ENCODE assay signal across 17 cellular contexts in genomic region chr4:106264331-106264728, GRCh38. TPM values are rescaled to one million over a fixed set of nuclear protein-coding genes. Genes with fewer than 3 reads are reported as not detected.
DNase-seq lines count a peak whose midpoint lies in the region; ATAC-seq, FAIRE-seq and TF ChIP-seq lines count a peak whose summit lies in the region.
"Had no signal": no experiment of that assay in that cellular context is flagged by ENCODE, and none has a peak within 500 bp of the region (broad histone marks: within the 10 kb centered on the region; RNA-seq: fewer than 3 reads in every experiment).

No MANE protein-coding gene starts in this region.

- no peak overlapping the region for H4K12ac ChIP-seq in trophoblast cell (ENCODE audit: low read depth, low read length)

- H3K4me2 ChIP-seq in trophoblast cell (ENCODE audit: low read length): no peak overlapping the region

- no peak overlapping the region for H2BK12ac ChIP-seq in trophoblast cell (ENCODE audit: low read length)

- no peak for TF ChIP-seq CTCF in testis (IDR thresholded peaks at IDR 0.05)

- no peak for TF ChIP-seq POLR2A in testis (IDR thresholded peaks at IDR 0.05)

- no peak overlapping the region for H4K8ac ChIP-seq in trophoblast cell (ENCODE audit: low read depth, low read length)

- peak in 2 of 3 experiments; percentile 3 to 51 for DNase-seq in NCI-H1417 (lab: John Stamatoyannopoulos, UW)
- no peak for DNase-seq in NCI-H1417 treated with DMSO at 0.1 percent for 48 hours (lab: John Stamatoyannopoulos, UW)
- DNase-seq in RCC 7860 (ENCODE audit: low spot score): peak; percentile 75
- peak; percentile 74 for DNase-seq in glomerular visceral epithelial cell (ENCODE audit: extremely low spot score)
- peak; percentile 1 to 61 for DNase-seq in trophoblast cell
- no peak for DNase-seq in testis
- DNase-seq: activated CD4-positive, alpha-beta T cell treated with anti-CD3 and anti-CD28 coated beads for 1 hour; glutamatergic neuron; lower lobe of right lung; NCI-H1092; PC-3; right cardiac atrium; stimulated activated CD4-positive, alpha-beta T cell treated with anti-CD3 and anti-CD28 coated beads, Interleukin-4, amount 100 ng/mL, for 1 hour; upper lobe of right lung had no signal

- FAIRE-seq in RCC 7860 (lab: Jason Lieb, UNC): peak; percentile 86
- FAIRE-seq: endometrium had no signal

- H3K4me1 ChIP-seq in trophoblast cell (ENCODE audit: control insufficient read depth in 1 of 2, insufficient read depth in 2 of 2, low read length in 2 of 2): no peaks in the 10 kb centered on the region
- H3K4me1 ChIP-seq in testis: no peaks in the 10 kb centered on the region
- H3K4me1 ChIP-seq: lower lobe of right lung had no signal

- ATAC-seq in GM19351 (IDR thresholded peaks at IDR 0.05; ENCODE audit: unreplicated experiment) (no peak), HG03175 (IDR thresholded peaks at IDR 0.05; ENCODE audit: unreplicated experiment) (no peak)
- ATAC-seq: lower lobe of right lung, PC-3, right cardiac atrium, upper lobe of right lung had no signal

- H2BK5ac ChIP-seq in trophoblast cell (ENCODE audit: low read depth, low read length, poor library complexity): no peak overlapping the region

- H3K9me3 ChIP-seq in trophoblast cell (ENCODE audit: insufficient read depth, low read depth, low read length) (no peaks in the 10 kb centered on the region), testis (no peaks in the 10 kb centered on the region)
- H3K9me3 ChIP-seq: lower lobe of right lung, upper lobe of right lung had no signal

- H3K36me3 ChIP-seq in trophoblast cell (ENCODE audit: control insufficient read depth in 1 of 2, insufficient read depth in 2 of 2, low read length in 2 of 2): no peaks in the 10 kb centered on the region
- H3K36me3 ChIP-seq in testis (ENCODE audit: low read depth, missing control alignments): no peaks in the 10 kb centered on the region
- H3K36me3 ChIP-seq: lower lobe of right lung, upper lobe of right lung had no signal

- no peaks in the 10 kb centered on the region for H3K79me2 ChIP-seq in trophoblast cell (ENCODE audit: control insufficient read depth, insufficient read depth, low read length, poor library complexity)

- H3K27ac ChIP-seq in trophoblast cell (ENCODE audit: low read depth, low read length) (no peak overlapping the region), testis (no peak overlapping the region)
- H3K27ac ChIP-seq: lower lobe of right lung, upper lobe of right lung had no signal

- no peak overlapping the region for H3K9ac ChIP-seq in trophoblast cell (ENCODE audit: low read length)

- no peak overlapping the region for H3K4me3 ChIP-seq in trophoblast cell (ENCODE audit: low read depth, low read length)
- no peak overlapping the region for H3K4me3 ChIP-seq in testis
- H3K4me3 ChIP-seq: lower lobe of right lung, upper lobe of right lung had no signal

- intact Hi-C loops in testis (cut with DNase I; ENCODE audit: low total_unique reads): no loop called here

- WGBS in trophoblast cell (ENCODE audit: extremely low coverage, insufficient coverage, insufficient read length): no CpG with 5 or more reads among the region's 4 CpGs
- WGBS in testis, 2 donors: 67 to 82% methylated on average over 4 of the region's 4 CpGs

- no peak overlapping the region for H3K18ac ChIP-seq in trophoblast cell (ENCODE audit: low read length)

- no peak overlapping the region for H2AFZ ChIP-seq in trophoblast cell (ENCODE audit: insufficient read depth, low read length, poor library complexity)

- no peak overlapping the region for H4K91ac ChIP-seq in trophoblast cell (ENCODE audit: low read depth, low read length)

- H2AK5ac ChIP-seq in trophoblast cell (ENCODE audit: low read length): no peak overlapping the region

- H3K23ac ChIP-seq in trophoblast cell (ENCODE audit: low read length): no peak overlapping the region

- no peaks in the 10 kb centered on the region for H3K79me1 ChIP-seq in trophoblast cell (ENCODE audit: low read length)

- H3K27me3 ChIP-seq in trophoblast cell (ENCODE audit: insufficient read depth, low read length) (no peaks in the 10 kb centered on the region), testis (no peaks in the 10 kb centered on the region)
- H3K27me3 ChIP-seq: upper lobe of right lung had no signal

- no peak overlapping the region for H3K4ac ChIP-seq in trophoblast cell (ENCODE audit: low read depth, low read length)

- no peak overlapping the region for H3K14ac ChIP-seq in trophoblast cell (ENCODE audit: low read length)

- H2BK120ac ChIP-seq in trophoblast cell (ENCODE audit: insufficient read depth, low read length, poor library complexity): no peak overlapping the region

RNA-seq across cellular contexts. Expression of gene TBCK, which starts 51.7 kb away (rescaled TPM):
- 11.6 and 12.4 TPM in 2 replicates for polyA plus RNA-seq in trophoblast cell (2013)
- 10 to 100 TPM; 66.3 to 67.1 TPM for total RNA-seq in testis
- 17.7 TPM for polyA plus RNA-seq in testis (ENCODE audit: insufficient read depth, low read depth, low replicate concordance)

RNA-seq across cellular contexts. Expression of gene AIMP1, which starts 52.0 kb away (rescaled TPM):
- polyA plus RNA-seq in trophoblast cell (2013): 46.6 and 48.6 TPM in 2 replicates
- total RNA-seq in testis: 10 to 100 TPM; 17.7 to 20.0 TPM
- polyA plus RNA-seq in testis (ENCODE audit: insufficient read depth, low read depth, low replicate concordance): 26.3 TPM

Comparison
In these comparisons a context has a peak if more than half of its experiments do, and no peak if none do; other contexts are left out.
1. DNase-seq: peak in NCI-H1417 (2 of 3), RCC 7860 (single experiment), glomerular visceral epithelial cell (single experiment) and trophoblast cell (2 of 2); none in NCI-H1417 treated with DMSO at 0.1 percent for 48 hours (single experiment) and testis (single experiment).